Comparison of ENCODE assay signal across 20 cellular contexts in the genomic region with DNA sequence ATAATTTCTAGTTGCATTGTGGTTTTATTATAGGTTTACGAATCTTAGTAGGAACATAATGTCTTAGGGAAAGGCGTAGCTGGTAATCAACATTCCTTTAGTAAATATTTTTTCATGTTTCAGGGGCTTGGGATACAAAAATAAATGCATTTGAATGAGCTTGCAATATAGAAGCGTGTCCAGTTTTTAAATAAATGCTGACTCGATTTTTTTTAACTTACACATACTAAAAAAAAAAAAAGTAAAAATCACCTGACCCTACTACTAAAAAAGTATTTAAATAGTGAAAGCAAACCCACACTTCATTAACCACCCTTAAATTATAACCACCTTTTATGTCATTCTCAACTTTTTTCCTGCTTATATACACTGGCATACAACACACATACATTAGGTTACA. TPM values are rescaled to one million over a fixed set of nuclear protein-coding genes. Genes with fewer than 3 reads are reported as not detected.
DNase-seq lines count a peak whose midpoint lies in the region; ATAC-seq, FAIRE-seq and TF ChIP-seq lines count a peak whose summit lies in the region.
"Had no signal": no experiment of that assay in that cellular context is flagged by ENCODE, and none has a peak within 500 bp of the region (broad histone marks: within the 10 kb centered on the region; RNA-seq: fewer than 3 reads in every experiment).

No MANE protein-coding gene starts in this region.

- H3K9me3 Mint-ChIP-seq in CD4-positive, alpha-beta memory T cell: no peaks in the 10 kb centered on the region
- H3K9me3 Mint-ChIP-seq: CD14-positive monocyte; CD4-positive, CD25-positive, alpha-beta regulatory T cell; CD8-positive, alpha-beta T cell had no signal

- no peak for TF ChIP-seq EP300 in HepG2 (IDR thresholded peaks at IDR 0.05; ENCODE audit: low read depth in 2 of 2, low read length in 2 of 2)
- TF ChIP-seq EP300 in HepG2 (CRISPR knock-in tag; IDR thresholded peaks at IDR 0.05; ENCODE audit: borderline replicate concordance): no peak
- TF ChIP-seq EP300 in K562 (IDR thresholded peaks at IDR 0.05; ENCODE audit: low read length): no peak

- H3K27me3 ChIP-seq in HepG2 (ENCODE audit: control insufficient read depth in 1 of 2, insufficient read depth in 2 of 2, low read length in 2 of 2): no peaks in the 10 kb centered on the region
- no peaks in the 10 kb centered on the region for H3K27me3 ChIP-seq in right lobe of liver
- no peaks in the 10 kb centered on the region for H3K27me3 ChIP-seq in K562 (ENCODE audit: control insufficient read depth in 2 of 2, insufficient read depth in 2 of 2, low read length in 2 of 2)
- H3K27me3 ChIP-seq in CD4-positive, alpha-beta memory T cell (ENCODE audit: insufficient read depth, low read length): no peaks in the 10 kb centered on the region
- H3K27me3 ChIP-seq: BE2C, BLaER1 had no signal

- in situ Hi-C loops in HepG2 (cut with HindIII; ENCODE audit: extremely low pct_ligation_motif_present, low pct_unique_long_range_greater_than_20kb): no loop called here
- in situ Hi-C loops in K562 (cut with MboI): no loop called here

- no peak overlapping the region for H3K9ac ChIP-seq in HepG2 (ENCODE audit: insufficient read depth, low read depth, low read length)
- no peak overlapping the region for H3K9ac ChIP-seq in K562 (ENCODE audit: insufficient read depth in 1 of 2, low read depth in 2 of 2, low read length in 2 of 2)
- H3K9ac ChIP-seq: BLaER1 had no signal

- H3K36me3 ChIP-seq in HepG2 (replicated peaks in 1 of 2; ENCODE audit: control insufficient read depth in 1 of 2, insufficient read depth in 2 of 2, low read length in 2 of 2) (peaks cover 9 to 65% of the 10 kb centered on the region in 2 experiments), right lobe of liver (peaks cover 0 to 26% (median 4%) of the 10 kb centered on the region in 4 donors), K562 (ENCODE audit: control insufficient read depth, insufficient read depth, low read length) (peaks cover 88% of the 10 kb centered on the region)
- peaks cover 8% of the 10 kb centered on the region for H3K36me3 ChIP-seq in CD4-positive, alpha-beta memory T cell (ENCODE audit: insufficient read depth, low read length)

- no peaks in the 10 kb centered on the region for H3K4me1 Mint-ChIP-seq in CD4-positive, alpha-beta memory T cell

- H2AFZ ChIP-seq in HepG2 (ENCODE audit: low read length) (no peak overlapping the region), K562 (ENCODE audit: low read depth, low read length) (no peak overlapping the region)

- H4K20me1 ChIP-seq in HepG2 (ENCODE audit: insufficient read depth, low read length) (no peaks in the 10 kb centered on the region), K562 (replicated peaks; ENCODE audit: control insufficient read depth, insufficient read depth, low read length) (no peaks in the 10 kb centered on the region)

- H3K4me1 ChIP-seq in HepG2 (ENCODE audit: insufficient read depth, low read length) (no peaks in the 10 kb centered on the region), right lobe of liver (no peaks in the 10 kb centered on the region), K562 (replicated peaks in 1 of 2; ENCODE audit: control insufficient read depth in 2 of 2, insufficient read depth in 2 of 2, low read length in 2 of 2) (no peaks in the 10 kb centered on the region)
- H3K4me1 ChIP-seq in CD4-positive, alpha-beta memory T cell (ENCODE audit: insufficient read depth, low read length): no peaks in the 10 kb centered on the region
- H3K4me1 ChIP-seq: BE2C, BLaER1 had no signal

- intact Hi-C loops in HepG2 (cut with micrococcal nuclease; ENCODE audit: unreplicated experiment) (no loop called here), right lobe of liver (cut with DNase I) (no loop called here), K562 (cut with micrococcal nuclease) (no loop called here)
- intact Hi-C loops in CD4-positive, alpha-beta memory T cell (cut with micrococcal nuclease): no loop called here

- TF ChIP-seq POLR2A in HepG2 (IDR thresholded peaks at IDR 0.05; ENCODE audit: insufficient read depth in 1 of 2, low read depth in 2 of 2, low read length in 2 of 2) (no peak), right lobe of liver (IDR thresholded peaks at IDR 0.05) (no peak), K562 (conservative IDR thresholded peaks at IDR 0.05) (no peak)

- no peaks in the 10 kb centered on the region for H3K9me1 ChIP-seq in K562 (ENCODE audit: control insufficient read depth, insufficient read depth, low read length)

- no peaks in the 10 kb centered on the region for H3K27me3 Mint-ChIP-seq in CD4-positive, alpha-beta memory T cell
- H3K27me3 Mint-ChIP-seq: CD4-positive, CD25-positive, alpha-beta regulatory T cell had no signal

- H3K9me3 ChIP-seq in HepG2 (ENCODE audit: low read length) (no peaks in the 10 kb centered on the region), right lobe of liver (no peaks in the 10 kb centered on the region), K562 (replicated peaks; ENCODE audit: control insufficient read depth, insufficient read depth, low read depth, low read length) (no peaks in the 10 kb centered on the region)
- H3K9me3 ChIP-seq in CD4-positive, alpha-beta memory T cell (ENCODE audit: control insufficient read depth in 1 of 2, low read length in 2 of 2): no peaks in the 10 kb centered on the region
- H3K9me3 ChIP-seq: BE2C, BLaER1 had no signal

- peaks cover 30 to 50% of the 10 kb centered on the region in 2 donors for H3K36me3 Mint-ChIP-seq in CD4-positive, alpha-beta memory T cell

- FAIRE-seq in HepG2 (lab: Jason Lieb, UNC) (no peak), K562 (lab: Jason Lieb, UNC) (no peak)
- FAIRE-seq: GM12891 had no signal

- TF ChIP-seq RAD21 in HepG2 (CRISPR knock-in tag; IDR thresholded peaks at IDR 0.05) (no peak), K562 (CRISPR knock-in tag; conservative IDR thresholded peaks at IDR 0.05 in 1 of 2, IDR thresholded peaks at IDR 0.05 in 1 of 2) (no peak)

- ATAC-seq in HepG2: no peak
- no peak for ATAC-seq in right lobe of liver
- ATAC-seq in K562: no peak
- ATAC-seq: CD8-positive, alpha-beta T cell had no signal

- DNase-seq in HepG2 (ENCODE audit: low spot score) (no peak), right lobe of liver (no peak), K562 (ENCODE audit: extremely low read depth in 1 of 4, low spot score in 3 of 4) (no peak), COLO668 (lab: John Stamatoyannopoulos, UW; ENCODE audit: unreplicated experiment) (no peak)
- DNase-seq in CD4-positive, alpha-beta memory T cell: no peak
- DNase-seq: ACHN; BE2C; C1 segment of cervical spinal cord; CD4-positive, CD25-positive, alpha-beta regulatory T cell; CD8-positive, alpha-beta T cell; COR-L47; DMS 273 treated with DMSO at 0.1 percent for 48 hours; DMS153; DMS53; DMS79 treated with DMSO at 0.1 percent for 48 hours; GF-D8 had no signal

- POLR2A ChIA-PET in HepG2 (lab: Yijun Ruan, JAX) (no interaction called here), K562 (lab: Yijun Ruan, JAX) (no interaction called here)
- POLR2A ChIA-PET in CD4-positive, alpha-beta memory T cell (lab: Charles Lee; ENCODE audit: partially characterized antibody): no interaction called here

- H3K4me2 ChIP-seq in HepG2 (ENCODE audit: low read depth, low read length) (no peak overlapping the region), K562 (ENCODE audit: insufficient read depth, low read length) (no peak overlapping the region)
- H3K4me2 ChIP-seq: BLaER1 had no signal

- 88% methylated on average over 4 of the region's 4 CpGs for WGBS in HepG2 (ENCODE audit: low lambda C conversion rate)
- 89% methylated on average over 4 of the region's 4 CpGs for WGBS in right lobe of liver (ENCODE audit: insufficient coverage, low coverage, low lambda C conversion rate, missing lambda C conversion rate)
- 95% methylated on average over 4 of the region's 4 CpGs for WGBS in K562 (ENCODE audit: insufficient coverage, low coverage, missing lambda C conversion rate)

- no peak overlapping the region for H3K4me3 ChIP-seq in HepG2 (replicated peaks in 1 of 3; ENCODE audit: insufficient read depth in 1 of 3, low read depth in 2 of 3, low read length in 3 of 3)
- H3K4me3 ChIP-seq in right lobe of liver: no peak overlapping the region
- H3K4me3 ChIP-seq in K562: no peak overlapping the region
- H3K4me3 ChIP-seq in CD4-positive, alpha-beta memory T cell (ENCODE audit: low read length in 2 of 2): no peak overlapping the region
- H3K4me3 ChIP-seq: BLaER1 had no signal

- H3K27ac ChIP-seq in HepG2 (ENCODE audit: extremely low read length, insufficient read depth, low read length): no peak overlapping the region
- no peak overlapping the region for H3K27ac ChIP-seq in right lobe of liver
- no peak overlapping the region for H3K27ac ChIP-seq in K562 (ENCODE audit: extremely low read depth, low read depth, low read length)
- no peak overlapping the region for H3K27ac ChIP-seq in CD4-positive, alpha-beta memory T cell (ENCODE audit: low read depth, low read length)
- H3K27ac ChIP-seq: 22Rv1, BLaER1 had no signal

- TF ChIP-seq CTCF in HepG2 (CRISPR knock-in tag; IDR thresholded peaks at IDR 0.05): no peak
- TF ChIP-seq CTCF in right lobe of liver (IDR thresholded peaks at IDR 0.05): no peak
- TF ChIP-seq CTCF in K562 (IDR thresholded peaks at IDR 0.05 in 2 of 3, conservative IDR thresholded peaks at IDR 0.05 in 1 of 3; ENCODE audit: insufficient read depth in 2 of 3, low read depth in 1 of 3, low read length in 3 of 3): no peak

- BruUV-seq in HepG2 (replicated peaks; lab: Mats Ljungman, UMichigan) (no TSS peak), K562 (replicated peaks; lab: Mats Ljungman, UMichigan) (no TSS peak)

- no peak overlapping the region for H3K27ac Mint-ChIP-seq in CD4-positive, alpha-beta memory T cell
- H3K27ac Mint-ChIP-seq: CD14-positive monocyte; CD8-positive, alpha-beta T cell had no signal

- no peak overlapping the region for H3K4me3 Mint-ChIP-seq in CD4-positive, alpha-beta memory T cell
- H3K4me3 Mint-ChIP-seq: CD14-positive monocyte; CD4-positive, CD25-positive, alpha-beta regulatory T cell; CD8-positive, alpha-beta T cell had no signal

- H3K79me2 ChIP-seq in HepG2 (ENCODE audit: insufficient read depth, low read length) (no peaks in the 10 kb centered on the region), K562 (ENCODE audit: control insufficient read depth, insufficient read depth, low read length) (no peaks in the 10 kb centered on the region)

- CTCF ChIA-PET in HepG2 (lab: Yijun Ruan, JAX; ENCODE audit: low intra/inter-chr PET ratio, low total read pairs) (no interaction called here), K562 (lab: Yijun Ruan, JAX; ENCODE audit: low intra/inter-chr PET ratio) (interaction anchor here (0.6 to 0.7 kb wide), 3 partner anchors 70 to 427 kb away, joined by 3 read pairs; no protein-coding TSS in a partner anchor)
- CTCF ChIA-PET in CD4-positive, alpha-beta memory T cell (lab: Charles Lee; ENCODE audit: partially characterized antibody): interaction anchor here (0.7 kb wide), 1 partner anchor 61 kb away, joined by 3 read pairs; no protein-coding TSS in a partner anchor

RNA-seq across cellular contexts. Expression of a gene that starts 29.6 kb away (rescaled TPM):
- total RNA-seq in HepG2 (2016; rRNA removed; fragmentation: Illumina TruSeq; extraction: Trizol) (35.9 and 52.8 TPM in 2 replicates), right lobe of liver (10 to 100 TPM in 3 of 6 experiments, 1 to 10 TPM in 3; 7.2 to 10.4 (median 9.6) TPM), K562 (2014; rRNA removed) (24.3 and 26.0 TPM in 2 replicates), K562 (2014; rRNA removed; fragmentation: Illumina TruSeq; extraction: Trizol) (52.2 and 58.5 TPM in 2 replicates), K562 (2015; rRNA removed; fragmentation: Illumina TruSeq; extraction: Trizol) (37.4 and 41.0 TPM in 2 replicates), K562 (2021) (33.9 and 34.6 TPM in 2 replicates)
- total RNA-seq in HepG2 (2016; cell fraction: cytosol; rRNA removed; fragmentation: Illumina TruSeq; extraction: Trizol; ENCODE audit: low read depth): 3.1 and 5.0 TPM in 2 replicates
- 35.6 and 51.2 TPM in 2 replicates for total RNA-seq in HepG2 (2016; cell fraction: insoluble cytoplasmic fraction; rRNA removed; fragmentation: Illumina TruSeq; extraction: Trizol)
- total RNA-seq in HepG2 (2016; cell fraction: membrane; rRNA removed; fragmentation: Illumina TruSeq; extraction: Trizol): 7.0 and 9.5 TPM in 2 replicates
- 51.3 and 53.6 TPM in 2 replicates for total RNA-seq in HepG2 (2016; cell fraction: nucleus; rRNA removed; fragmentation: Illumina TruSeq; extraction: Trizol)
- polyA plus RNA-seq in HepG2 (2011; rRNA removed) (14.4 and 18.2 TPM in 2 replicates), K562 (2011; rRNA removed) (29.7 and 43.6 TPM in 2 replicates), K562 (2014; fragmentation: Illumina TruSeq; extraction: Trizol) (34.6 and 39.3 TPM in 2 replicates), K562 (2014; fragmentation: Nextera tagmentation; extraction: Ambion mirVana) (10 to 100 TPM; 11.2 to 20.1 TPM), K562 (2014; rRNA removed) (23.9 and 24.8 TPM in 2 replicates)
- polyA plus RNA-seq in HepG2 (2011; cell fraction: cytosol; rRNA removed): 5.0 and 8.5 TPM in 2 replicates
- 17.9 and 20.5 TPM in 2 replicates for polyA plus RNA-seq in HepG2 (2011; cell fraction: nucleus; rRNA removed)
- polyA plus RNA-seq in HepG2 (2012): 13.0 and 15.0 TPM in 2 replicates
- polyA plus RNA-seq in HepG2 (2016; cell fraction: cytosol; fragmentation: Illumina TruSeq; extraction: Trizol; ENCODE audit: low read depth): 0.44 and 0.62 TPM in 2 replicates
- 31.9 and 32.0 TPM in 2 replicates for polyA plus RNA-seq in HepG2 (2016; cell fraction: insoluble cytoplasmic fraction; fragmentation: Illumina TruSeq; extraction: Trizol; ENCODE audit: low read depth)
- polyA plus RNA-seq in HepG2 (2016; cell fraction: membrane; fragmentation: Illumina TruSeq; extraction: Trizol; ENCODE audit: low read depth): 1.9 and 2.1 TPM in 2 replicates
- polyA plus RNA-seq in HepG2 (2016; cell fraction: nucleus; fragmentation: Illumina TruSeq; extraction: Trizol; ENCODE audit: insufficient read depth, low read depth): 41.8 and 42.7 TPM in 2 replicates
- polyA minus RNA-seq in HepG2 (2011; rRNA and poly(A)+ RNA removed; ENCODE audit: low replicate concordance): 8.5 and 10.5 TPM in 2 replicates
- polyA minus RNA-seq in HepG2 (2011; cell fraction: cytosol; rRNA and poly(A)+ RNA removed): 16.1 and 17.1 TPM in 2 replicates
- polyA minus RNA-seq in HepG2 (2011; cell fraction: nucleus; rRNA and poly(A)+ RNA removed): 82.7 and 86.5 TPM in 2 replicates
- 29.6 and 109 TPM in 2 replicates for total RNA-seq in K562 (2011; cell fraction: chromatin; rRNA removed; ENCODE audit: low replicate concordance)
- total RNA-seq in K562 (2011; cell fraction: nucleolus; rRNA removed): 10.7 and 17.6 TPM in 2 replicates
- total RNA-seq in K562 (2011; cell fraction: nucleoplasm; rRNA removed): 28.3 and 32.7 TPM in 2 replicates
- polyA plus RNA-seq in K562 (2011; cell fraction: cytosol; rRNA removed): 5.8 and 13.2 TPM in 2 replicates
- polyA plus RNA-seq in K562 (2011; cell fraction: nucleus; rRNA removed): 41.0 and 54.1 TPM in 2 replicates
- polyA plus RNA-seq in K562 (2012): 18.0 and 19.7 TPM in 2 replicates
- 83.1 and 84.7 TPM in 2 replicates for polyA minus RNA-seq in K562 (2011; rRNA and poly(A)+ RNA removed)
- 13.7 and 22.9 TPM in 2 replicates for polyA minus RNA-seq in K562 (2011; cell fraction: cytosol; rRNA and poly(A)+ RNA removed)
- polyA minus RNA-seq in K562 (2011; cell fraction: nucleus; rRNA and poly(A)+ RNA removed): 50.9 and 77.9 TPM in 2 replicates
- 10 to 100 TPM; 28.7 to 30.7 TPM for total RNA-seq in CD4-positive, alpha-beta memory T cell
- polyA plus RNA-seq in CD4-positive, alpha-beta memory T cell: 10 to 100 TPM; 13.4 to 14.0 TPM
